ENCODE assay signal across 18 cellular contexts in genomic region chr4:124279741-124280140, GRCh38.
DNase-seq lines count a peak whose midpoint lies in the region; ATAC-seq lines count a peak whose summit lies in the region.
"Had no signal": no experiment of that assay in that cellular context is flagged by ENCODE, and none has a peak within 500 bp of the region (broad histone marks: within the 10 kb centered on the region; RNA-seq: fewer than 3 reads in every experiment).

No MANE protein-coding gene starts in this region.

- peak; percentile 16 for DNase-seq in NCI-H2196 (lab: John Stamatoyannopoulos, UW; ENCODE audit: unreplicated experiment)
- no peak for DNase-seq in NCI-H2196 treated with DMSO at 0.1 percent for 48 hours (lab: John Stamatoyannopoulos, UW; ENCODE audit: unreplicated experiment)
- peak; percentile 36 for DNase-seq in NCI-H2081 treated with DMSO at 0.1 percent for 48 hours (lab: John Stamatoyannopoulos, UW)
- DNase-seq in SHP77 treated with DMSO at 0.1 percent for 48 hours (lab: John Stamatoyannopoulos, UW), result peak; percentile 36
- DNase-seq in activated CD4-positive, alpha-beta T cell treated with anti-CD3 and anti-CD28 coated beads, Interleukin-2, amount 50 U/mL, for 1 hour, result no peak
- DNase-seq in HK-2 (ENCODE audit: unreplicated experiment), result no peak
- no peak for DNase-seq in RPMI8226
- DNase-seq: activated CD4-positive, alpha-beta T cell treated with anti-CD3 and anti-CD28 coated beads for 1 hour; C1 segment of cervical spinal cord; DMS79 treated with DMSO at 0.1 percent for 48 hours; dorsolateral prefrontal cortex; foreskin melanocyte; NCI-H2227 treated with DMSO at 0.1 percent for 48 hours; OCI-M1; T1000; testis had no signal

- ATAC-seq in HG03135 (IDR thresholded peaks at IDR 0.05; ENCODE audit: unreplicated experiment), result no peak
- ATAC-seq: A549 had no signal

Comparison
In these comparisons a context has a peak if more than half of its experiments do, and no peak if none do; other contexts are left out.
1. DNase-seq: peak in NCI-H2196 (single experiment), NCI-H2081 treated with DMSO at 0.1 percent for 48 hours (single experiment) and SHP77 treated with DMSO at 0.1 percent for 48 hours (single experiment); none in NCI-H2196 treated with DMSO at 0.1 percent for 48 hours (single experiment), activated CD4-positive, alpha-beta T cell treated with anti-CD3 and anti-CD28 coated beads, Interleukin-2, amount 50 U/mL, for 1 hour (single experiment), HK-2 (single experiment) and RPMI8226 (single experiment).